ENCODE assay signal across 18 cellular contexts in the genomic region with DNA sequence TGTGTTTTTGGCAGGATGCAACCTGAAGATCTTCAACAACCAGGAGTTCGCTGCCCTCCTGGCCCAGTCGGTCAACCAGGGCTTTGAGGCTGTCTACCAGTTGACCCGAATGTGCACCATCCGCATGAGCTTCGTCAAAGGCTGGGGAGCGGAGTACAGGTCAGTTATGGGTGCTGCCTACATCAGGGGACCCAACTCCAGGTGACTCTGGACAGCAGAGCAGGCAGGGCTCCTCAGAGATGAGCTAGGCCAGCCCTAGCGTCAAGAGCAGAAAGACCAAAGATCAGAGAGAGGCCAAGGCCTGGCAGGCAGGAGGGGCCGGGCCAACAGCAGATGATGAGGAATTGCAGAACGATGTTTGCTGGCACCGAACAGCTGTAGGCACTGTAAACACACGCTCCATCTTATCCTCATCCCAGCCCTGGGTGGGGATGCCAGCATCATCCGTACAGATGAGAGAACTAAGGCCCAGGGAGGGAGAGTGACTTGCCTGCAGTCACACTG.
DNase-seq lines count a peak whose midpoint lies in the region; FAIRE-seq and TF ChIP-seq lines count a peak whose summit lies in the region.
"Had no signal": no experiment of that assay in that cellular context is flagged by ENCODE, and none has a peak within 500 bp of the region (broad histone marks: within the 10 kb centered on the region; RNA-seq: fewer than 3 reads in every experiment).

No MANE protein-coding gene starts in this region.

- H3K4me3 Mint-ChIP-seq in CD14-positive monocyte (no peak overlapping the region), immature natural killer cell (no peak overlapping the region)

- H3K9me3 ChIP-seq in prostate gland = no peaks in the 10 kb centered on the region
- H3K9me3 ChIP-seq: body of pancreas, tibial nerve had no signal

- intact Hi-C loops in CD14-positive monocyte (cut with micrococcal nuclease) (loop anchor here in 1 of 2 donors (5.0 kb wide), 1 partner anchor 35 kb away; no protein-coding TSS in a partner anchor), prostate gland (cut with DNase I) (loop anchor here (5.0 kb wide), 2 partner anchors 50 to 120 kb away; a partner anchor contains a TSS)

- H3K27me3 ChIP-seq in ACC112 (ENCODE audit: insufficient read depth, low read length) (no peaks in the 10 kb centered on the region), bronchial epithelial cell (ENCODE audit: control insufficient read depth, insufficient read depth, low read length) (no peaks in the 10 kb centered on the region), prostate gland (replicated peaks; ENCODE audit: insufficient read depth) (no peaks in the 10 kb centered on the region)
- H3K27me3 ChIP-seq: body of pancreas, tibial nerve had no signal

- FAIRE-seq in bronchial epithelial cell (lab: Jason Lieb, UNC) = peak; percentile 13
- FAIRE-seq: frontal cortex had no signal

- H3K79me2 ChIP-seq in ACC112 (ENCODE audit: control insufficient read depth, insufficient read depth, low read length, unreplicated experiment) = no peaks in the 10 kb centered on the region

- DNase-seq in CD14-positive monocyte (ENCODE audit: low spot score) (no peak), bronchial epithelial cell (ENCODE audit: low read depth) (no peak), prostate gland (ENCODE audit: low spot score) (no peak), immature natural killer cell (no peak), NCI-H2196 (lab: John Stamatoyannopoulos, UW; ENCODE audit: unreplicated experiment) (no peak), GM10248 (ENCODE audit: extremely low spot score) (no peak), NCI-H1436 treated with DMSO at 0.1 percent for 48 hours (lab: John Stamatoyannopoulos, UW) (no peak)
- DNase-seq: activated CD4-positive, alpha-beta T cell treated with anti-CD3 and anti-CD28 coated beads, Interleukin-2, amount 50 U/mL, for 4 hours; activated effector memory CD4-positive, alpha-beta T cell treated with anti-CD3 and anti-CD28 coated beads, Interleukin-2, amount 50 U/mL, for 16 hours; effector CD8-positive, alpha-beta T cell; islet precursor cell; NCI-H146; NCI-H526 treated with DMSO at 0.1 percent for 48 hours; T-helper 9 cell had no signal

- CTCF ChIA-PET in GM10248 (lab: Yijun Ruan, JAX) = interaction anchor here (1.1 to 2.1 kb wide), 4 partner anchors 9 to 21 kb away, joined by 3 to 6 read pairs (median 4); no protein-coding TSS in a partner anchor

- H3K4me1 ChIP-seq in ACC112 (ENCODE audit: control insufficient read depth, insufficient read depth, low read length, unreplicated experiment) = peaks cover 34% of the 10 kb centered on the region
- peaks cover 25% of the 10 kb centered on the region for H3K4me1 ChIP-seq in prostate gland (replicated peaks)

- H3K4me3 ChIP-seq in ACC112 (ENCODE audit: low read depth, low read length) (no peak overlapping the region), bronchial epithelial cell (ENCODE audit: low read depth, low read length) (no peak overlapping the region), prostate gland (no peak overlapping the region)
- H3K4me3 ChIP-seq: body of pancreas, tibial nerve had no signal

- no peaks in the 10 kb centered on the region for H3K9me3 Mint-ChIP-seq in CD14-positive monocyte
- H3K9me3 Mint-ChIP-seq in immature natural killer cell = no peaks in the 10 kb centered on the region

- TF ChIP-seq CTCF in CD14-positive monocyte (IDR thresholded peaks at IDR 0.05) = no peak
- no peak for TF ChIP-seq CTCF in bronchial epithelial cell (IDR thresholded peaks at IDR 0.05; ENCODE audit: insufficient read depth, low read length, severe bottlenecking)
- TF ChIP-seq CTCF in prostate gland (IDR thresholded peaks at IDR 0.05) = no peak
- no peak for TF ChIP-seq CTCF in GM10248 (IDR thresholded peaks at IDR 0.05; ENCODE audit: control extremely low read depth, extremely low read depth, low read depth, missing control alignments)

- H3K27me3 Mint-ChIP-seq in CD14-positive monocyte (ENCODE audit: low read depth in 3 of 3) = peaks cover 0 to 3% (median 2%) of the 10 kb centered on the region in 3 donors
- H3K27me3 Mint-ChIP-seq in immature natural killer cell (ENCODE audit: low read depth in 3 of 3) = peaks cover 0 to 6% (median 4%) of the 10 kb centered on the region in 3 donors

- H3K4me1 Mint-ChIP-seq in CD14-positive monocyte (peaks cover 19% of the 10 kb centered on the region), immature natural killer cell (peaks cover 28% of the 10 kb centered on the region in 2 donors)

- 0 out of 2 replicates have a peak overlapping the region, but pooled peaks have one; percentile 2 for H3K27ac ChIP-seq in ACC112 (ENCODE audit: low read depth, low read length)
- peak overlapping the region; percentile 71 to 84 for H3K27ac ChIP-seq in prostate gland

- 92% methylated on average over 12 of the region's 12 CpGs for WGBS in prostate gland

- H3K27ac Mint-ChIP-seq in CD14-positive monocyte (peak overlapping the region in 4 of 7 donors; percentile 37 to 93 (median 66)), immature natural killer cell (peak overlapping the region in 1 of 6 donors; percentile 36)

- peaks cover 93 to 95% of the 10 kb centered on the region in 2 donors for H3K36me3 Mint-ChIP-seq in CD14-positive monocyte
- peaks cover 12 to 57% (median 13%) of the 10 kb centered on the region in 3 donors for H3K36me3 Mint-ChIP-seq in immature natural killer cell

- H3K36me3 ChIP-seq in ACC112 (ENCODE audit: insufficient read depth, low read length) (peaks cover 61% of the 10 kb centered on the region), bronchial epithelial cell (ENCODE audit: control insufficient read depth, insufficient read depth, low read length) (peaks cover 52% of the 10 kb centered on the region), prostate gland (no peaks in the 10 kb centered on the region)

- no peak for TF ChIP-seq POLR2A in prostate gland (IDR thresholded peaks at IDR 0.05)

- POLR2A ChIA-PET in GM10248 (lab: Yijun Ruan, JAX) = no interaction called here

- no peak overlapping the region for H2AFZ ChIP-seq in ACC112 (ENCODE audit: low read length, unreplicated experiment)
